In genomic region chr2:231483398-231484329, GRCh38 we compare ENCODE assay signal across 8 cellular contexts.
DNase-seq lines count a peak whose midpoint lies in the region; ATAC-seq and FAIRE-seq lines count a peak whose summit lies in the region.

No MANE protein-coding gene starts in this region.

- no peak for FAIRE-seq in urothelium cell line (lab: Jason Lieb, UNC)

- H3K27me3 Mint-ChIP-seq in activated naive CD8-positive, alpha-beta T cell treated with anti-CD3 and anti-CD28 coated beads, Interleukin-2, amount 50 U/mL, for 24 hours: no peaks in the 10 kb centered on the region

- H3K27ac Mint-ChIP-seq in activated naive CD8-positive, alpha-beta T cell treated with anti-CD3 and anti-CD28 coated beads, Interleukin-2, amount 50 U/mL, for 24 hours: peak overlapping the region; percentile 91

- peaks cover 11% of the 10 kb centered on the region for H3K4me1 Mint-ChIP-seq in activated naive CD8-positive, alpha-beta T cell treated with anti-CD3 and anti-CD28 coated beads, Interleukin-2, amount 50 U/mL, for 24 hours

- peak; percentile 29 for ATAC-seq in activated naive CD8-positive, alpha-beta T cell treated with anti-CD3 and anti-CD28 coated beads, Interleukin-2, amount 50 U/mL, for 24 hours
- no peak for ATAC-seq in GM21390 (IDR thresholded peaks at IDR 0.05; ENCODE audit: unreplicated experiment)

- H3K9me3 Mint-ChIP-seq in activated naive CD8-positive, alpha-beta T cell treated with anti-CD3 and anti-CD28 coated beads, Interleukin-2, amount 50 U/mL, for 24 hours: no peaks in the 10 kb centered on the region

- peak; percentile 46 for DNase-seq in ELR (ENCODE audit: low read depth)
- DNase-seq in NOMO-1 (lab: John Stamatoyannopoulos, UW; ENCODE audit: unreplicated experiment in 2 of 2): peak; percentile 47 to 52
- peak; percentile 35 for DNase-seq in activated naive CD8-positive, alpha-beta T cell treated with anti-CD3 and anti-CD28 coated beads, Interleukin-2, amount 50 U/mL, for 24 hours
- peak; percentile 61 for DNase-seq in left kidney (ENCODE audit: low read depth, low spot score)
- DNase-seq in stimulated activated naive CD4-positive, alpha-beta T cell treated with Interleukin-2 at 50 U/mL for 16 hours (lab: John Stamatoyannopoulos, UW): peak; percentile 22
- no peak for DNase-seq in urothelium cell line (ENCODE audit: low spot score)
- DNase-seq in NCI-H69 (lab: John Stamatoyannopoulos, UW): no peak

- peak overlapping the region; percentile 79 for H3K4me3 Mint-ChIP-seq in activated naive CD8-positive, alpha-beta T cell treated with anti-CD3 and anti-CD28 coated beads, Interleukin-2, amount 50 U/mL, for 24 hours

- no peaks in the 10 kb centered on the region for H3K36me3 Mint-ChIP-seq in activated naive CD8-positive, alpha-beta T cell treated with anti-CD3 and anti-CD28 coated beads, Interleukin-2, amount 50 U/mL, for 24 hours (ENCODE audit: low read depth)

Comparison
In these comparisons a context has a peak if more than half of its experiments do, and no peak if none do; other contexts are left out.
1. DNase-seq: peak in ELR (single experiment), NOMO-1 (2 of 2), activated naive CD8-positive, alpha-beta T cell treated with anti-CD3 and anti-CD28 coated beads, Interleukin-2, amount 50 U/mL, for 24 hours (single experiment), left kidney (single experiment) and stimulated activated naive CD4-positive, alpha-beta T cell treated with Interleukin-2 at 50 U/mL for 16 hours (single experiment); none in urothelium cell line (single experiment) and NCI-H69 (single experiment).